Comparison of ENCODE assay signal across 8 cellular contexts in genomic region chr10:86758231-86759072, GRCh38. TPM values are rescaled to one million over a fixed set of nuclear protein-coding genes. Genes with fewer than 3 reads are reported as not detected.
DNase-seq lines count a peak whose midpoint lies in the region; ATAC-seq and TF ChIP-seq lines count a peak whose summit lies in the region.
"Had no signal": no experiment of that assay in that cellular context is flagged by ENCODE, and none has a peak within 500 bp of the region (broad histone marks: within the 10 kb centered on the region; RNA-seq: fewer than 3 reads in every experiment).

No MANE protein-coding gene starts in this region.

- no peaks in the 10 kb centered on the region for H3K36me3 ChIP-seq in SK-N-MC (ENCODE audit: insufficient read depth, low read length)
- no peaks in the 10 kb centered on the region for H3K36me3 ChIP-seq in skeletal muscle satellite cell (ENCODE audit: insufficient read depth, low read length)

- H3K4me1 Mint-ChIP-seq in H9 = peaks cover 54 to 59% of the 10 kb centered on the region in 2 experiments

- H3K4me2 ChIP-seq in H9 (ENCODE audit: insufficient read depth, insufficient read length, low read length) (peak overlapping the region; percentile 64), skeletal muscle satellite cell (ENCODE audit: low read length) (peak overlapping the region; percentile 87)

- H3K4ac ChIP-seq in H9 (ENCODE audit: low read depth, low read length) = no peak overlapping the region

- no peaks in the 10 kb centered on the region for H3K23me2 ChIP-seq in H9 (ENCODE audit: insufficient read length, low read depth, low read length, poor library complexity, severe bottlenecking)

- H3K27ac Mint-ChIP-seq in H9 = peak overlapping the region; percentile 72 to 85 (median 79)

- no peak overlapping the region for H4K5ac ChIP-seq in H9 (ENCODE audit: insufficient read length, low read depth, low read length)

- no peak overlapping the region for H2BK120ac ChIP-seq in H9 (ENCODE audit: low read depth, low read length, poor library complexity, severe bottlenecking)

- no peak overlapping the region for H3T11ph ChIP-seq in H9 (ENCODE audit: low read length)

- H3K27ac ChIP-seq in H9 (ENCODE audit: insufficient read length, low read depth, low read length) = no peak overlapping the region
- H3K27ac ChIP-seq in SK-N-MC = peak overlapping the region; percentile 89

- H3K36me3 Mint-ChIP-seq in H9 (ENCODE audit: insufficient read depth in 1 of 3, low read depth in 3 of 3) = peaks cover 5 to 10% (median 8%) of the 10 kb centered on the region in 3 experiments; a peak in 4 of 7 replicates

- H3K9ac ChIP-seq in H9 (ENCODE audit: extremely low read depth, insufficient read length, low read length) = peak overlapping the region; percentile 82
- peak overlapping the region; percentile 84 for H3K9ac ChIP-seq in SK-N-MC (ENCODE audit: insufficient read length)
- peak overlapping the region; percentile 92 for H3K9ac ChIP-seq in skeletal muscle satellite cell (ENCODE audit: low read depth, low read length)

- H3K79me1 ChIP-seq in H9 (ENCODE audit: insufficient read depth, low read depth, low read length, poor library complexity, severe bottlenecking) = peaks cover 3% of the 10 kb centered on the region

- no peak overlapping the region for H3K18ac ChIP-seq in H9 (ENCODE audit: insufficient read length, low read depth, low read length)

- no peaks in the 10 kb centered on the region for H4K20me1 ChIP-seq in H9 (ENCODE audit: control insufficient read depth, insufficient read depth, insufficient read length)

- peak overlapping the region; percentile 91 to 93 for H3K4me3 Mint-ChIP-seq in H9

- H3K56ac ChIP-seq in H9 (ENCODE audit: insufficient read length, low read depth, low read length) = no peak overlapping the region

- no peak overlapping the region for H2BK15ac ChIP-seq in H9 (ENCODE audit: low read depth, low read length)

- TF ChIP-seq CTCF in H9 (conservative IDR thresholded peaks at IDR 0.05) (no peak), foreskin fibroblast (IDR thresholded peaks at IDR 0.05; ENCODE audit: low read depth, low read length) (no peak)

- no peak overlapping the region for H3K23ac ChIP-seq in H9 (ENCODE audit: insufficient read length, low read depth, low read length)

- no peaks in the 10 kb centered on the region for H3K27me3 Mint-ChIP-seq in H9 (ENCODE audit: low read depth)

- no peaks in the 10 kb centered on the region for H3K9me3 ChIP-seq in H9 (ENCODE audit: control insufficient read depth, low read depth, low read length)
- H3K9me3 ChIP-seq in SK-N-MC (ENCODE audit: low read depth, low read length) = no peaks in the 10 kb centered on the region
- H3K9me3 ChIP-seq in skeletal muscle satellite cell (replicated peaks; ENCODE audit: low read length) = no peaks in the 10 kb centered on the region

- peak overlapping the region; percentile 88 for H3K4me3 ChIP-seq in SK-N-MC
- H3K4me3 ChIP-seq in foreskin fibroblast (ENCODE audit: low read depth in 1 of 2, low read length in 2 of 2) = peak overlapping the region; percentile 85 to 88
- H3K4me3 ChIP-seq in skeletal muscle satellite cell (ENCODE audit: low read length) = peak overlapping the region; percentile 94

- no peak overlapping the region for H2BK20ac ChIP-seq in H9 (ENCODE audit: low read depth, low read length, poor library complexity, severe bottlenecking)

- H3K79me2 ChIP-seq in H9 (ENCODE audit: insufficient read depth, low read length) = peaks cover 66% of the 10 kb centered on the region

- H4K91ac ChIP-seq in H9 (ENCODE audit: insufficient read length, low read depth, low read length) = no peak overlapping the region

- H3K27me3 ChIP-seq in H9 (ENCODE audit: insufficient read depth, low read length) = no peaks in the 10 kb centered on the region
- H3K27me3 ChIP-seq in skeletal muscle satellite cell (ENCODE audit: control insufficient read depth, insufficient read depth, low read length) = no peaks in the 10 kb centered on the region

- H4K8ac ChIP-seq in H9 (replicated peaks; ENCODE audit: insufficient read length, low read depth, low read length) = no peak overlapping the region

- H3K9me3 Mint-ChIP-seq in H9 = no peaks in the 10 kb centered on the region

- DNase-seq in H9 (no peak), SK-N-MC (ENCODE audit: low read depth, low spot score) (no peak), foreskin fibroblast (peak in 1 of 2 donors; percentile 47), NCI-H446 (lab: John Stamatoyannopoulos, UW) (no peak)
- DNase-seq: midbrain had no signal

- H2BK5ac ChIP-seq in H9 (ENCODE audit: insufficient read length, low read length) = no peak overlapping the region

- WGBS in H9 (ENCODE audit: extremely low coverage, insufficient read length, low lambda C conversion rate) = no CpG with 5 or more reads among the region's 8 CpGs

- ATAC-seq in GM21390 (IDR thresholded peaks at IDR 0.05; ENCODE audit: unreplicated experiment) (no peak), GM18519 (IDR thresholded peaks at IDR 0.05; ENCODE audit: low FRiP score, unreplicated experiment) (no peak)

- H2AK5ac ChIP-seq in H9 (ENCODE audit: insufficient read length, low read length) = no peak overlapping the region

- H2AFZ ChIP-seq in H9 (ENCODE audit: low read length) = no peak overlapping the region

- H3K4me1 ChIP-seq in H9 (ENCODE audit: insufficient read depth, low read length) (peaks cover 4% of the 10 kb centered on the region; the same call in 1 of the 2 replicates), skeletal muscle satellite cell (ENCODE audit: control insufficient read depth, insufficient read depth, low read length) (peaks cover 23% of the 10 kb centered on the region)

- no peak overlapping the region for H3K14ac ChIP-seq in H9 (ENCODE audit: insufficient read depth, low read length)

- no peak overlapping the region for H2BK12ac ChIP-seq in H9 (ENCODE audit: insufficient read length, low read depth, low read length)

RNA-seq across cellular contexts. Expression of gene BMPR1A, which starts 2.0 kb away (rescaled TPM):
- 138 and 145 TPM in 2 replicates for total RNA-seq in H9 (2021)
- 29.5 and 29.7 TPM in 2 replicates for total RNA-seq in skeletal muscle satellite cell (2012; rRNA removed)
